3 cellular contexts compared by ENCODE assay signal in genomic region chrX:68698955-68699354, GRCh38.
TF ChIP-seq lines count a peak whose summit lies in the region.

No MANE protein-coding gene starts in this region.

TF ChIP-seq in SK-N-SH, 30 proteins besides CTCF, POLR2A, EP300 and RAD21:
- TF ChIP-seq GABPA (IDR thresholded peaks at IDR 0.05; ENCODE audit: low read depth) (no peak), JUND (IDR thresholded peaks at IDR 0.05) (no peak), ZBTB33 (IDR thresholded peaks at IDR 0.05; ENCODE audit: borderline replicate concordance, low read depth) (no peak), GATA2 (CRISPR knock-in tag; IDR thresholded peaks at IDR 0.05) (no peak), TCF12 (IDR thresholded peaks at IDR 0.05) (no peak), EZH2phosphoT487 (IDR thresholded peaks at IDR 0.05; ENCODE audit: borderline replicate concordance, low read depth) (no peak), NRF1 (IDR thresholded peaks at IDR 0.05; ENCODE audit: low read depth, low read length) (no peak)

TF ChIP-seq in SK-N-SH treated with all-trans-retinoic acid at 6 μM for 48 hours, 23 proteins besides CTCF, POLR2A, EP300 and RAD21:
- no peak for TF ChIP-seq PATZ1 (CRISPR knock-in tag; IDR thresholded peaks at IDR 0.05; ENCODE audit: borderline replicate concordance)
- TF ChIP-seq ZNF8 (CRISPR knock-in tag; IDR thresholded peaks at IDR 0.05), result no peak
- TF ChIP-seq RARB (CRISPR knock-in tag; IDR thresholded peaks at IDR 0.05), result no peak
- no peak for TF ChIP-seq ZNF565 (CRISPR knock-in tag; conservative IDR thresholded peaks at IDR 0.05; ENCODE audit: low read depth)
- no peak for TF ChIP-seq ESRRG (CRISPR knock-in tag; IDR thresholded peaks at IDR 0.05)
- TF ChIP-seq TOX (CRISPR knock-in tag; IDR thresholded peaks at IDR 0.05; ENCODE audit: borderline replicate concordance), result no peak
- TF ChIP-seq ZFP3 (CRISPR knock-in tag; IDR thresholded peaks at IDR 0.05), result no peak
- TF ChIP-seq ARNTL (CRISPR knock-in tag; IDR thresholded peaks at IDR 0.05; ENCODE audit: borderline replicate concordance, low read depth), result no peak
- no peak for TF ChIP-seq SNAI2 (CRISPR knock-in tag; IDR thresholded peaks at IDR 0.05)
- no peak for TF ChIP-seq ZFP30 (CRISPR knock-in tag; IDR thresholded peaks at IDR 0.05)
- TF ChIP-seq OSR1 (CRISPR knock-in tag; IDR thresholded peaks at IDR 0.05), result no peak
- no peak for TF ChIP-seq ZC3H10 (CRISPR knock-in tag; IDR thresholded peaks at IDR 0.05)
TF ChIP-seq in SK-N-SH treated with all-trans-retinoic acid at 6 μM for 48 hours: peak in this region for 0.

TF ChIP-seq in liver, 16 proteins besides CTCF, POLR2A, EP300 and RAD21:
- TF ChIP-seq FOXA1 (IDR thresholded peaks at IDR 0.05) (no peak), EGR1 (IDR thresholded peaks at IDR 0.05; ENCODE audit: low read depth in 2 of 2) (no peak), SP1 (IDR thresholded peaks at IDR 0.05) (peak; percentile 80), HNF4G (IDR thresholded peaks at IDR 0.05) (peak; percentile 57), YY1 (IDR thresholded peaks at IDR 0.05) (peak; percentile 48), NR2F2 (IDR thresholded peaks at IDR 0.05) (no peak), TAF1 (conservative IDR thresholded peaks at IDR 0.05) (no peak), ATF3 (IDR thresholded peaks at IDR 0.05) (no peak), RXRA (IDR thresholded peaks at IDR 0.05) (peak; percentile 70 to 77), HNF4A (conservative IDR thresholded peaks at IDR 0.05) (peak; percentile 69 to 78), JUND (IDR thresholded peaks at IDR 0.05) (peak; percentile 16 to 40), REST (IDR thresholded peaks at IDR 0.05) (peak; percentile 27)
